Comparison of ENCODE assay signal across 24 cellular contexts in the genomic region with DNA sequence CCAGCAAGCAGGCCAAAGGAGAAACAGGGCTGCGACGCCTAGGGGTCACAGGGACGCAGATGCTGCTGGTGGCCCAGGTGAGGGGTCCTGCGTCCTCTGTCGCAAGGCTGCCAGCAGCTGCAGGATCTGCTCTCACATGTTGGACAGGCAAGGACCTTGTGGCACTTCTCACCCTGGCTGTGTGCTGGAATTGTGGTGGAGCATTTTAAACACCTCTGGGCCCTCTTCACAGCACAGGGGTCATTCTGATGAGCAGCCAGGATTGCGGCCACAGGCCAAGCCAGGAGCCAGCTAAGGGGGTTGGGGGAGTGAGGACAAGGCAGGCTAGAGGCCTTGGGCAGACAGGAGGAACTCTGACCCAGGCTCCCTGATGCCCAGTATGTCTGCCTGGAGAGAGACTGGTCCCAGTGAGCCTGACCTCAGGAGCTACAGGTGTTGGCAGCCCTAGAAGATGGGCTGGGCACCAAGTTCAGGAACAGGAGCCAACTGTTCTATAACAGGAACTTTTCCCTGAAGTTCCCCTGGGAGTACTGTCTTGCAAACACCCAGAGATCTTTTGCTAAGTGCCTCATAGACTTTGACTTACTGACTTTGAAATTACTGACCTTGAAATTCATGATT.
"Had no signal": no experiment of that assay in that cellular context is flagged by ENCODE, and none has a peak within 500 bp of the region (broad histone marks: within the 10 kb centered on the region; RNA-seq: fewer than 3 reads in every experiment).

No MANE protein-coding gene starts in this region.

- H3K36me3 Mint-ChIP-seq: activated naive CD8-positive, alpha-beta T cell; T-cell; type B pancreatic cell had no signal

- H3K4me3 Mint-ChIP-seq: activated CD8-positive, alpha-beta T cell treated with anti-CD3 and anti-CD28 coated beads, Interleukin-2, amount 10 ng/mL, durations not matched to agents 7 days and 5 days; activated naive CD8-positive, alpha-beta T cell; activated T-helper 1 cell treated with anti-CD3 and anti-CD28 coated beads, Interleukin-12 subunit alpha, Interleukin-12 subunit beta, Interleukin-2, Interleukin-4 antibody, amounts not matched to agents 30 ng/mL and 10 ng/mL and 1 ng/mL, durations not matched to agents 14 hours and 24 hours and 36 hours; central memory CD8-positive, alpha-beta T cell; effector memory CD8-positive, alpha-beta T cell; nephron progenitor cell; T-cell; T-helper 2 cell treated with Interferon-gamma antibody and Interleukin-4, amounts not matched to agents 5 μg/mL and 100 μg/mL, for 36 hours; type B pancreatic cell had no signal

- H3K27me3 ChIP-seq: adrenal gland, ascending aorta, left lung, spleen, testis had no signal

- ATAC-seq: activated CD4-positive, CD25-positive, alpha-beta regulatory T cell treated with anti-CD3 and anti-CD28 coated beads, Interleukin-2, amount 50 U/mL, for 24 hours; activated CD8-positive, alpha-beta T cell treated with anti-CD3 and anti-CD28 coated beads, Interleukin-2, amount 10 ng/mL, durations not matched to agents 7 days and 5 days; effector memory CD8-positive, alpha-beta T cell; esophagus mucosa; left lung; T-cell had no signal

- H3K9me3 ChIP-seq: adrenal gland, ascending aorta, left lung, spleen, testis had no signal

- H3K36me3 ChIP-seq: adrenal gland, ascending aorta, left lung, spleen had no signal

- H3K27ac ChIP-seq: adrenal gland, ascending aorta, left lung, parathyroid adenoma, spleen, testis, VCaP had no signal

- H3K4me3 ChIP-seq: adrenal gland, ascending aorta, left lung, spleen, testis had no signal

- H3K4me1 Mint-ChIP-seq: central memory CD8-positive, alpha-beta T cell; T-cell had no signal

- H3K4me1 ChIP-seq: parathyroid adenoma had no signal

- H3K27ac Mint-ChIP-seq: activated CD8-positive, alpha-beta T cell treated with anti-CD3 and anti-CD28 coated beads, Interleukin-2, amount 10 ng/mL, durations not matched to agents 7 days and 5 days; activated naive CD8-positive, alpha-beta T cell; activated T-helper 1 cell treated with anti-CD3 and anti-CD28 coated beads, Interleukin-12 subunit alpha, Interleukin-12 subunit beta, Interleukin-2, Interleukin-4 antibody, amounts not matched to agents 30 ng/mL and 10 ng/mL and 1 ng/mL, durations not matched to agents 14 hours and 24 hours and 36 hours; T-cell; T-helper 2 cell treated with Interferon-gamma antibody and Interleukin-4, amounts not matched to agents 5 μg/mL and 100 μg/mL, for 36 hours; type B pancreatic cell had no signal

- DNase-seq: activated CD4-positive, alpha-beta T cell treated with anti-CD3 and anti-CD28 coated beads, Interleukin-2, amount 50 U/mL, for 1 hour; activated CD8-positive, alpha-beta T cell treated with anti-CD3 and anti-CD28 coated beads, Interleukin-2, amount 10 ng/mL, durations not matched to agents 7 days and 5 days; activated naive CD4-positive, alpha-beta T cell; adrenal gland; effector memory CD8-positive, alpha-beta T cell; kidney; left lung; nephron progenitor cell; nucleus accumbens; spleen; stimulated activated CD4-positive, alpha-beta T cell treated with anti-CD3 and anti-CD28 coated beads, Interleukin-4, amount 100 ng/mL, for 1 hour; stimulated activated naive CD4-positive, alpha-beta T cell; T-cell; testis had no signal

- H3K9me3 Mint-ChIP-seq: activated T-helper 1 cell treated with anti-CD3 and anti-CD28 coated beads, Interleukin-12 subunit alpha, Interleukin-12 subunit beta, Interleukin-2, Interleukin-4 antibody, amounts not matched to agents 30 ng/mL and 10 ng/mL and 1 ng/mL, durations not matched to agents 14 hours and 24 hours and 36 hours; central memory CD8-positive, alpha-beta T cell; effector memory CD8-positive, alpha-beta T cell; nephron progenitor cell; T-cell; T-helper 2 cell treated with Interferon-gamma antibody and Interleukin-4, amounts not matched to agents 5 μg/mL and 100 μg/mL, for 36 hours; type B pancreatic cell had no signal
